In the genomic region with DNA sequence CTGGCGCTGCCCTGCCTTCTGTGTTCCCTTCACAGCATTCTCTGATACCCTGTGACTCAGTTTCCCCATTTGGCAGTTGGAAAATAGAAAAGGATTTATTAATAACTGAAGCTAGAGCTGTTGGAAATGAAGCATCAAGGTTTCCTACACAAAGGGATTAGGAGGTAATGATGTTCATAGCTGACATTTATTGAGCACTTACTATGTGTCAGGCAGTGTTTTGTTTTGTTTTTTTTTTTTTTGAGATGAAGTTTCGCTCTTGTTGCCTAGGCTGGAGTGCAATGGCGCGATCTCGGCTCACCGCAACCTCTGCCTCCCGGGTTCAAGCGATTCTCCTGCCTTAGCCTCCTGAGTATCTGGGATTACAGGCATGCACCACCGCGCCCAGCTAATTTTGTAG, we compare ENCODE assay signal across 8 cellular contexts. TPM values are rescaled to one million over a fixed set of nuclear protein-coding genes. Genes with fewer than 3 reads are reported as not detected.
DNase-seq lines count a peak whose midpoint lies in the region; ATAC-seq and TF ChIP-seq lines count a peak whose summit lies in the region.
"Not testable (repeated sequence)": the region's sequence is repeated elsewhere in the genome, so short reads cannot be mapped to it uniquely, and the experiment has no call there.

No MANE protein-coding gene starts in this region.

- not testable (repeated sequence) for TF ChIP-seq POLR2A in IMR-90 (IDR thresholded peaks at IDR 0.05; ENCODE audit: low read depth, low read length); transverse colon (IDR thresholded peaks at IDR 0.05)

- POLR2A ChIA-PET in IMR-90 (lab: Charles Lee; ENCODE audit: unreplicated experiment), result interaction anchor here (0.6 to 1.6 kb wide), 2 partner anchors 10 to 11 kb away, joined by 3 to 7 read pairs; no protein-coding TSS in a partner anchor
- POLR2A ChIA-PET in activated CD4-positive, alpha-beta memory T cell treated with anti-CD3 and anti-CD28 coated beads, Interleukin-2, amount 10 ng/mL, durations not matched to agents 7 days and 5 days (lab: Charles Lee), result interaction anchor here (4.4 to 8.2 kb wide), 4 partner anchors 9 to 69 kb away, joined by 34 to 222 read pairs (median 71); a partner anchor contains a TSS
- POLR2A ChIA-PET in naive thymus-derived CD8-positive, alpha-beta T cell (lab: Charles Lee), result interaction anchor here (0.5 to 8.5 kb wide), 5 partner anchors 9 to 118 kb away, joined by 3 to 143 read pairs (median 5); no protein-coding TSS in a partner anchor

- peak overlapping the region; percentile 99 for H3K27ac Mint-ChIP-seq in activated CD4-positive, alpha-beta memory T cell treated with anti-CD3 and anti-CD28 coated beads, Interleukin-2, amount 10 ng/mL, durations not matched to agents 7 days and 5 days
- H3K27ac Mint-ChIP-seq in naive thymus-derived CD8-positive, alpha-beta T cell, result peak overlapping the region in 7 of 10 donors; percentile 61 to 97 (median 74)

- H3K4me3 Mint-ChIP-seq in activated CD4-positive, alpha-beta memory T cell treated with anti-CD3 and anti-CD28 coated beads, Interleukin-2, amount 10 ng/mL, durations not matched to agents 7 days and 5 days, result peak overlapping the region; percentile 78
- peak overlapping the region in 8 of 10 donors; percentile 33 to 75 (median 58) for H3K4me3 Mint-ChIP-seq in naive thymus-derived CD8-positive, alpha-beta T cell

- CTCF ChIA-PET in IMR-90 (lab: Yijun Ruan, JAX), result interaction anchor here (3.0 kb wide), 1 partner anchor 18 kb away, joined by 12 read pairs; no protein-coding TSS in a partner anchor
- CTCF ChIA-PET in activated CD4-positive, alpha-beta memory T cell treated with anti-CD3 and anti-CD28 coated beads, Interleukin-2, amount 10 ng/mL, durations not matched to agents 7 days and 5 days (lab: Charles Lee), result interaction anchor here (0.8 to 11.9 kb wide), 5 partner anchors 13 to 130 kb away, joined by 3 to 395 read pairs (median 4); a partner anchor contains a TSS

- H3K4ac ChIP-seq in IMR-90 (ENCODE audit: low read depth, low read length), result peak overlapping the region; percentile 92

- H3K27me3 ChIP-seq in BLaER1; IMR-90 (ENCODE audit: control insufficient read depth, insufficient read depth, low read length); adipocyte (replicated peaks; ENCODE audit: control insufficient read depth, insufficient read depth, low read length); left ventricle myocardium inferior (ENCODE audit: low read depth); smooth muscle cell (ENCODE audit: low read depth); transverse colon: not testable (repeated sequence)

- H3K36me3 ChIP-seq in BLaER1; IMR-90 (ENCODE audit: control insufficient read depth, insufficient read depth, low read length); adipocyte (ENCODE audit: control insufficient read depth, insufficient read depth, low read length, severe bottlenecking); left ventricle myocardium inferior; smooth muscle cell (ENCODE audit: low read depth); transverse colon: not testable (repeated sequence)

- H3K14ac ChIP-seq in IMR-90 (replicated peaks; ENCODE audit: low read depth, low read length), result not testable (repeated sequence)

- not testable (repeated sequence) for H3K36me3 Mint-ChIP-seq in activated CD4-positive, alpha-beta memory T cell treated with anti-CD3 and anti-CD28 coated beads, Interleukin-2, amount 10 ng/mL, durations not matched to agents 7 days and 5 days (ENCODE audit: low read depth); naive thymus-derived CD8-positive, alpha-beta T cell

- WGBS in IMR-90 (ENCODE audit: extremely low coverage in 2 of 2, insufficient read length in 1 of 2), 2 experiments, result no CpG with 5 or more reads among the region's 10 CpGs
- 98% methylated on average over 10 of the region's 10 CpGs for WGBS in smooth muscle cell (ENCODE audit: low lambda C conversion rate)
- 95 to 100% methylated on average over 1 to 10 of the region's 10 CpGs for WGBS in transverse colon (ENCODE audit: low coverage in 1 of 2), 2 donors

- not testable (repeated sequence) for TF ChIP-seq CTCF in IMR-90 (conservative IDR thresholded peaks at IDR 0.05; ENCODE audit: low read depth, low read length); left ventricle myocardium inferior (IDR thresholded peaks at IDR 0.05; ENCODE audit: borderline replicate concordance); smooth muscle cell (IDR thresholded peaks at IDR 0.05; ENCODE audit: borderline replicate concordance, insufficient read depth, poor library complexity, severe bottlenecking); transverse colon (IDR thresholded peaks at IDR 0.05)

- not testable (repeated sequence) for H2AK9ac ChIP-seq in IMR-90 (replicated peaks; ENCODE audit: low read depth, low read length, poor library complexity)

- peaks cover 0 to 11% of the 10 kb centered on the region in 2 experiments; a peak in 2 of 4 replicates for H3K79me1 ChIP-seq in IMR-90 (ENCODE audit: low read depth in 1 of 2, low read length in 2 of 2)

- H3K79me2 ChIP-seq in smooth muscle cell (ENCODE audit: low read depth), result not testable (repeated sequence)

- peaks cover 32% of the 10 kb centered on the region for H3F3A ChIP-seq in smooth muscle cell (ENCODE audit: low read depth)

- not testable (repeated sequence) for H4K20me1 ChIP-seq in BLaER1; IMR-90 (ENCODE audit: insufficient read depth, low read length); smooth muscle cell (ENCODE audit: low read depth)

- not testable (repeated sequence) for ATAC-seq in IMR-90 (ENCODE audit: low read depth); naive thymus-derived CD8-positive, alpha-beta T cell

- not testable (repeated sequence) for H3K9me1 ChIP-seq in IMR-90 (ENCODE audit: insufficient read depth, low read length)

- H3K4me1 Mint-ChIP-seq in activated CD4-positive, alpha-beta memory T cell treated with anti-CD3 and anti-CD28 coated beads, Interleukin-2, amount 10 ng/mL, durations not matched to agents 7 days and 5 days, result peaks cover 53% of the 10 kb centered on the region
- H3K4me1 Mint-ChIP-seq in naive thymus-derived CD8-positive, alpha-beta T cell, result peaks cover 15 to 63% (median 43%) of the 10 kb centered on the region in 4 donors

- H3K18ac ChIP-seq in IMR-90 (ENCODE audit: low read depth, low read length), result 0 out of 2 replicates have a peak overlapping the region, but pooled peaks have one; percentile 33

- H3K4me2 ChIP-seq in BLaER1 (peak overlapping the region; percentile 99), smooth muscle cell (peak overlapping the region; percentile 81)
- not testable (repeated sequence) for H3K4me2 ChIP-seq in IMR-90 (ENCODE audit: low read depth, low read length)

- H2BK15ac ChIP-seq in IMR-90 (ENCODE audit: low read depth, low read length), result peak overlapping the region; percentile 91; the same call in 2 of the 3 replicates

- in situ Hi-C loops in IMR-90 (cut with MboI; ENCODE audit: low sequenced_read_pairs); transverse colon (cut with MboI; ENCODE audit: low pct_ligation_motif_present in 1 of 4, low pct_unique_long_range_greater_than_20kb in 1 of 4, low sequenced_read_pairs in 3 of 4): not testable (repeated sequence)

- not testable (repeated sequence) for H3K9me3 ChIP-seq in BLaER1; IMR-90 (ENCODE audit: control insufficient read depth, insufficient read depth, low read length); adipocyte (ENCODE audit: control insufficient read depth, low read length); left ventricle myocardium inferior (replicated peaks); smooth muscle cell (replicated peaks; ENCODE audit: low read depth); transverse colon

- peak overlapping the region in 1 of 2 experiments; percentile 26; a peak in 1 of 4 replicates for H4K8ac ChIP-seq in IMR-90 (ENCODE audit: low read depth in 2 of 2, low read length in 2 of 2)

- H3K9ac ChIP-seq in BLaER1; IMR-90 (ENCODE audit: low read depth, low read length); smooth muscle cell (ENCODE audit: low read depth): not testable (repeated sequence)
- H3K9ac ChIP-seq in adipocyte (ENCODE audit: low read length), result peak overlapping the region; percentile 97

- not testable (repeated sequence) for H3K27ac ChIP-seq in BLaER1
- peak overlapping the region; percentile 23; the same call in 1 of the 2 replicates for H3K27ac ChIP-seq in IMR-90 (ENCODE audit: insufficient read depth, low read length)
- H3K27ac ChIP-seq in left ventricle myocardium inferior (replicated peaks), result peak overlapping the region; percentile 96
- peak overlapping the region; percentile 94 for H3K27ac ChIP-seq in smooth muscle cell (ENCODE audit: low read depth)
- H3K27ac ChIP-seq in transverse colon, result peak overlapping the region; percentile 97 to 99 (median 97)

- not testable (repeated sequence) for BruUV-seq in IMR-90 (replicated peaks; lab: Mats Ljungman, UMichigan)

- peak overlapping the region; percentile 89 for H2BK5ac ChIP-seq in IMR-90 (ENCODE audit: low read depth, low read length, poor library complexity, severe bottlenecking)

- DNase-seq in IMR-90; activated CD4-positive, alpha-beta memory T cell treated with anti-CD3 and anti-CD28 coated beads, Interleukin-2, amount 10 ng/mL, durations not matched to agents 7 days and 5 days; adipocyte (ENCODE audit: low read depth); left ventricle myocardium inferior; naive thymus-derived CD8-positive, alpha-beta T cell; smooth muscle cell (lab: John Stamatoyannopoulos, UW; ENCODE audit: unreplicated experiment); transverse colon: not testable (repeated sequence)

- not testable (repeated sequence) for H2AFZ ChIP-seq in IMR-90 (replicated peaks; ENCODE audit: low read length, poor library complexity); smooth muscle cell (ENCODE audit: low read depth)

- TF ChIP-seq EP300 in transverse colon (IDR thresholded peaks at IDR 0.05; ENCODE audit: low read depth), result not testable (repeated sequence)

- TF ChIP-seq RAD21 in IMR-90 (IDR thresholded peaks at IDR 0.05; ENCODE audit: low read length), result not testable (repeated sequence)

- H3K4me1 ChIP-seq in BLaER1, result peaks cover 71% of the 10 kb centered on the region
- peaks cover 10% of the 10 kb centered on the region for H3K4me1 ChIP-seq in IMR-90 (ENCODE audit: control insufficient read depth, insufficient read depth, low read length)
- peaks cover 36% of the 10 kb centered on the region for H3K4me1 ChIP-seq in adipocyte (ENCODE audit: control insufficient read depth, insufficient read depth, low read length)
- peaks cover 34% of the 10 kb centered on the region for H3K4me1 ChIP-seq in left ventricle myocardium inferior
- peaks cover 28% of the 10 kb centered on the region for H3K4me1 ChIP-seq in smooth muscle cell (ENCODE audit: low read depth)
- H3K4me1 ChIP-seq in transverse colon, result peaks cover 7 to 38% (median 19%) of the 10 kb centered on the region in 4 donors

- peak overlapping the region; percentile 58; the same call in 1 of the 2 replicates for H4K91ac ChIP-seq in IMR-90 (ENCODE audit: insufficient read depth, low read depth, low read length)

- H2BK120ac ChIP-seq in IMR-90 (ENCODE audit: low read depth, low read length), result peak overlapping the region; percentile 52; the same call in 1 of the 2 replicates

- not testable (repeated sequence) for H3K27me3 Mint-ChIP-seq in activated CD4-positive, alpha-beta memory T cell treated with anti-CD3 and anti-CD28 coated beads, Interleukin-2, amount 10 ng/mL, durations not matched to agents 7 days and 5 days; naive thymus-derived CD8-positive, alpha-beta T cell

- intact Hi-C loops in IMR-90 (cut with micrococcal nuclease); left ventricle myocardium inferior (cut with micrococcal nuclease); transverse colon (cut with DNase I; ENCODE audit: low total_unique reads): not testable (repeated sequence)

- peak overlapping the region; percentile 78; the same call in 1 of the 2 replicates for H2AK5ac ChIP-seq in IMR-90 (ENCODE audit: low read depth, low read length)

- not testable (repeated sequence) for H3K9me3 Mint-ChIP-seq in activated CD4-positive, alpha-beta memory T cell treated with anti-CD3 and anti-CD28 coated beads, Interleukin-2, amount 10 ng/mL, durations not matched to agents 7 days and 5 days; naive thymus-derived CD8-positive, alpha-beta T cell

- H3K4me3 ChIP-seq in BLaER1; IMR-90 (ENCODE audit: insufficient read depth, low read depth, low read length); left ventricle myocardium inferior; smooth muscle cell; transverse colon: not testable (repeated sequence)
- H3K4me3 ChIP-seq in adipocyte (ENCODE audit: low read length), result peak overlapping the region; percentile 76

- not testable (repeated sequence) for H3K56ac ChIP-seq in IMR-90 (ENCODE audit: extremely low read depth, insufficient read depth, low read length)

- H3K23ac ChIP-seq in IMR-90 (ENCODE audit: low read depth, low read length), result peak overlapping the region; percentile 78; the same call in 1 of the 2 replicates

- dilution Hi-C loops in IMR-90 (cut with HindIII; ENCODE audit: low sequenced_read_pairs, unreplicated experiment), result not testable (repeated sequence)

- H4K5ac ChIP-seq in IMR-90 (ENCODE audit: low read depth, low read length), result not testable (repeated sequence)

- H2BK20ac ChIP-seq in IMR-90 (ENCODE audit: low read depth, low read length), result peak overlapping the region; percentile 65; the same call in 1 of the 2 replicates

RNA-seq across cellular contexts. Expression of a gene that starts 7.5 kb away (rescaled TPM):
- total RNA-seq in IMR-90 (2012; rRNA removed) (328 and 537 TPM in 2 replicates), left ventricle myocardium inferior (203 TPM), smooth muscle cell (460 and 518 TPM in 2 replicates), transverse colon (100 to 1,000 TPM in 3 of 4 donors, 10 to 100 TPM in 1; 58.9 to 251 (median 195) TPM)
- polyA plus RNA-seq in IMR-90 (2012; rRNA removed) (99.8 and 135 TPM in 2 replicates), smooth muscle cell (316 and 334 TPM in 2 replicates)
- 19.3 and 45.6 TPM in 2 replicates for polyA plus RNA-seq in IMR-90 (2012; cell fraction: cytosol; rRNA removed)
- 5.8 and 62.3 TPM in 2 replicates for polyA plus RNA-seq in IMR-90 (2012; cell fraction: nucleus; rRNA removed; ENCODE audit: low replicate concordance)
- 100 to 1,000 TPM; 337 to 349 TPM for total RNA-seq in activated CD4-positive, alpha-beta memory T cell treated with anti-CD3 and anti-CD28 coated beads, Interleukin-2, amount 10 ng/mL, durations not matched to agents 7 days and 5 days
- 100 to 1,000 TPM; 230 to 235 TPM for total RNA-seq in naive thymus-derived CD8-positive, alpha-beta T cell
- 100 to 1,000 TPM; 287 to 748 (median 546) TPM for polyA plus RNA-seq in naive thymus-derived CD8-positive, alpha-beta T cell
